In genomic region chr2:101107246-101107645, GRCh38 we compare ENCODE assay signal across 18 cellular contexts.
"Had no signal": no experiment of that assay in that cellular context is flagged by ENCODE, and none has a peak within 500 bp of the region (broad histone marks: within the 10 kb centered on the region; RNA-seq: fewer than 3 reads in every experiment).

No MANE protein-coding gene starts in this region.

- H3K27me3 Mint-ChIP-seq: activated naive CD8-positive, alpha-beta T cell treated with anti-CD3 and anti-CD28 coated beads for 36 hours; memory B cell had no signal

- H3K4me1 Mint-ChIP-seq: activated naive CD8-positive, alpha-beta T cell treated with anti-CD3 and anti-CD28 coated beads for 36 hours; memory B cell had no signal

- H3K27me3 ChIP-seq: cardiac muscle cell, left lung, neural progenitor cell, sigmoid colon, spleen had no signal

- H3K27ac Mint-ChIP-seq: activated naive CD8-positive, alpha-beta T cell treated with anti-CD3 and anti-CD28 coated beads for 36 hours; activated T-helper 1 cell treated with anti-CD3 and anti-CD28 coated beads, Interleukin-12 subunit alpha, Interleukin-12 subunit beta, Interleukin-2, Interleukin-4 antibody, amounts not matched to agents 30 ng/mL and 10 ng/mL and 1 ng/mL, durations not matched to agents 14 hours and 24 hours and 36 hours; memory B cell; naive B cell; neural progenitor cell; stimulated activated naive B cell treated with anti-CD40 and anti-IgM and Interleukin-4, amounts not matched to agents 10 μg/mL and 1 μg/mL and 100 μg/mL, for 72 hours had no signal

- H3K36me3 Mint-ChIP-seq: neural progenitor cell had no signal

- H3K27ac ChIP-seq: cardiac muscle cell, epithelial cell of prostate, left lung, neural progenitor cell, spleen, WERI-Rb-1 had no signal

- ATAC-seq: left lung; stimulated activated naive B cell treated with anti-CD40 and anti-IgM and Interleukin-4, amounts not matched to agents 10 μg/mL and 1 μg/mL and 100 μg/mL, for 72 hours had no signal

- H3K36me3 ChIP-seq: cardiac muscle cell, left lung, neural progenitor cell, sigmoid colon, spleen, WERI-Rb-1 had no signal

- H3K4me3 Mint-ChIP-seq: activated naive CD8-positive, alpha-beta T cell treated with anti-CD3 and anti-CD28 coated beads for 36 hours; activated T-helper 1 cell treated with anti-CD3 and anti-CD28 coated beads, Interleukin-12 subunit alpha, Interleukin-12 subunit beta, Interleukin-2, Interleukin-4 antibody, amounts not matched to agents 30 ng/mL and 10 ng/mL and 1 ng/mL, durations not matched to agents 14 hours and 24 hours and 36 hours; memory B cell; naive B cell; neural progenitor cell; stimulated activated naive B cell treated with anti-CD40 and anti-IgM and Interleukin-4, amounts not matched to agents 10 μg/mL and 1 μg/mL and 100 μg/mL, for 72 hours had no signal

- H2AFZ ChIP-seq: neural progenitor cell had no signal

- H3K4me2 ChIP-seq: neural progenitor cell had no signal

- H3K4me3 ChIP-seq: cardiac muscle cell, left lung, mucosa of descending colon, neural progenitor cell, sigmoid colon, spleen had no signal

- H3K9me3 ChIP-seq: mucosa of descending colon had no signal

- H3K4me1 ChIP-seq: neural progenitor cell had no signal

- DNase-seq: activated CD4-positive, alpha-beta T cell treated with anti-CD3 and anti-CD28 coated beads, Interleukin-2, amount 50 U/mL, for 4 hours; activated naive CD8-positive, alpha-beta T cell treated with anti-CD3 and anti-CD28 coated beads for 36 hours; activated T-cell treated with anti-CD3 and anti-CD28 coated beads for 4 hours; amygdala; head of caudate nucleus; left lung; naive B cell; sigmoid colon; spleen; stimulated activated naive B cell treated with anti-CD40 and anti-IgM and Interleukin-4, amounts not matched to agents 10 μg/mL and 1 μg/mL and 100 μg/mL, for 72 hours; T1000; WERI-Rb-1 had no signal
